25 cellular contexts compared by ENCODE assay signal in genomic region chr18:13173573-13173972, GRCh38. TPM values are rescaled to one million over a fixed set of nuclear protein-coding genes. Genes with fewer than 3 reads are reported as not detected.
"Had no signal": no experiment of that assay in that cellular context is flagged by ENCODE, and none has a peak within 500 bp of the region (broad histone marks: within the 10 kb centered on the region; RNA-seq: fewer than 3 reads in every experiment).

No MANE protein-coding gene starts in this region.

- H3K36me3 ChIP-seq: pancreas, prostate gland, spleen, stomach, thoracic aorta, transverse colon had no signal

- H3K27me3 ChIP-seq: pancreas, spleen, stomach, transverse colon had no signal

- H3K4me1 ChIP-seq: foreskin keratinocyte, pancreas, prostate gland, spleen, stomach had no signal

- H3K27ac Mint-ChIP-seq: dendritic cell treated with granulocyte-macrophage colony-stimulating factor and Interleukin-4, amounts not matched to agents 40 ng/mL and 50 ng/mL, for 4 days; immature natural killer cell had no signal

- H3K27ac ChIP-seq: foreskin keratinocyte, pancreas, prostate gland, spleen, stomach, thoracic aorta, transverse colon had no signal

- H3K9me3 ChIP-seq: pancreas, prostate gland, spleen, stomach, thoracic aorta, transverse colon had no signal

- H3K4me3 Mint-ChIP-seq: dendritic cell treated with granulocyte-macrophage colony-stimulating factor and Interleukin-4, amounts not matched to agents 40 ng/mL and 50 ng/mL, for 4 days; immature natural killer cell; nephron had no signal

- DNase-seq: erythroblast; foreskin keratinocyte; immature natural killer cell; left colon; left ventricle myocardium superior; mesenchymal stem cell; midbrain; occipital lobe; pancreas; spleen; stimulated activated CD4-positive, alpha-beta T cell treated with anti-CD3 and anti-CD28 coated beads, Interleukin-15, amount 100 ng/mL, for 24 hours; stimulated activated CD4-positive, alpha-beta T cell treated with anti-CD3 and anti-CD28 coated beads, Interleukin-1b, Interleukin-23, amount 100 ng/mL, for 48 hours; stimulated activated CD4-positive, alpha-beta T cell treated with anti-CD3 and anti-CD28 coated beads, Interleukin-4, amount 100 ng/mL, for 24 hours; stimulated activated naive CD4-positive, alpha-beta T cell; stomach; substantia nigra; transverse colon had no signal

- ATAC-seq: foreskin keratinocyte, left colon, left ventricle myocardium superior, pancreas, sciatic nerve had no signal

- H3K9me3 Mint-ChIP-seq: dendritic cell treated with granulocyte-macrophage colony-stimulating factor and Interleukin-4, amounts not matched to agents 40 ng/mL and 50 ng/mL, for 4 days; immature natural killer cell had no signal

- FAIRE-seq: colon, endothelial cell of umbilical vein, pancreas had no signal

- H3K4me3 ChIP-seq: lung, pancreas, prostate gland, spleen, stomach, thoracic aorta, transverse colon had no signal

- H3K36me3 Mint-ChIP-seq: immature natural killer cell had no signal

RNA-seq across cellular contexts. Expression of gene LDLRAD4, which starts 45.0 kb away (rescaled TPM):
- total RNA-seq: foreskin keratinocyte had no signal
- polyA plus RNA-seq: foreskin keratinocyte had no signal
